Comparison of ENCODE assay signal across 8 cellular contexts in the genomic region with DNA sequence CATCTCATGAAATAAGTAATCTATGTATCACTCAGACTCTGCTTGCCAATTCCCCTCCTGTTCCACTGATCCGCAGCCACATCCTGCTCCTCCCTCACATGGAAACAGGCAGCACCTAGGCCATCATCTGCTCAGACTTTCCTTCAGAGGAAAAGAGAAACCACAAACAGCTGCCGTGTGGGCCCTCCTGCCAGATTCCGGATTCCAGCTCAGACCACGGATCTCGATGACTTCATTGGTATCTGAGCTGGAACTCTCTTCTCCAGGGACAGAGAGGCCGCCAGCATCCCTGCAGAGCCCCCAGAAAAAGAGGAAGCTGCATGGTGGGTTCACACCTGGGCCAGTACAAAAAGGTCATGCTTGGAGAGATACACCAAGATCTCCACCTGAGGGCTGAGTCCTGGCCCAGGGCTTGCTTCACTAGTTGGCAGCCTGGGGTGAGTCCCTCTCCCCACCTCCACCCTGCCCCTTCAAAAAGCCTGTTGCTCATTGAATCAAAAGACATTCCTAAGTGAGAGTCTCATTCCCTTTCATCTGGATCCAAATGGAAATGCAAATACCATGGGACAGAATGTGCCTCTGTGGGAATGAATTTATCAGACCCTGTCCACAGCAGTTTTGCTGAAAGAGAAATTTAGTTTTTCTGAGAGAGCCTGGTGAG. TPM values are rescaled to one million over a fixed set of nuclear protein-coding genes. Genes with fewer than 3 reads are reported as not detected.
DNase-seq lines count a peak whose midpoint lies in the region; ATAC-seq and TF ChIP-seq lines count a peak whose summit lies in the region.

No MANE protein-coding gene starts in this region.

- no peak overlapping the region for H3K27ac ChIP-seq in dorsolateral prefrontal cortex

- no peak overlapping the region for H3K4me3 Mint-ChIP-seq in activated CD8-positive, alpha-beta memory T cell treated with anti-CD3 and anti-CD28 coated beads, Interleukin-2, amount 10 ng/mL, durations not matched to agents 7 days and 5 days

- intact Hi-C loops in dorsolateral prefrontal cortex (cut with DNase I): no loop called here

- no peaks in the 10 kb centered on the region for H3K36me3 Mint-ChIP-seq in activated CD8-positive, alpha-beta memory T cell treated with anti-CD3 and anti-CD28 coated beads, Interleukin-2, amount 10 ng/mL, durations not matched to agents 7 days and 5 days

- peak; percentile 52 for DNase-seq in activated CD8-positive, alpha-beta memory T cell treated with anti-CD3 and anti-CD28 coated beads, Interleukin-2, amount 10 ng/mL, durations not matched to agents 7 days and 5 days
- DNase-seq in activated CD8-positive, alpha-beta memory T cell treated with anti-CD3 and anti-CD28 coated beads for 24 hours: no peak
- DNase-seq in OCI-M1 (lab: John Stamatoyannopoulos, UW) (peak; percentile 64), astrocyte of the hippocampus (ENCODE audit: low read depth, low spot score) (peak; percentile 99), non-pigmented ciliary epithelial cell (ENCODE audit: low read depth) (peak; percentile 99), dorsolateral prefrontal cortex (no peak), NCI-H1092 (lab: John Stamatoyannopoulos, UW) (no peak)

- TF ChIP-seq CTCF in dorsolateral prefrontal cortex (IDR thresholded peaks at IDR 0.05 in 54 of 56, conservative IDR thresholded peaks at IDR 0.05 in 2 of 56; ENCODE audit: low read depth in 1 of 56, partially characterized antibody in 56 of 56): no peak

- CTCF ChIA-PET in activated CD8-positive, alpha-beta memory T cell treated with anti-CD3 and anti-CD28 coated beads, Interleukin-2, amount 10 ng/mL, durations not matched to agents 7 days and 5 days (lab: Charles Lee): interaction anchor here (1.5 to 1.9 kb wide), 2 partner anchors 9 to 22 kb away, joined by 4 to 5 read pairs; no protein-coding TSS in a partner anchor

- H3K4me3 ChIP-seq in dorsolateral prefrontal cortex: no peak overlapping the region

- peaks cover 30% of the 10 kb centered on the region for H3K4me1 Mint-ChIP-seq in activated CD8-positive, alpha-beta memory T cell treated with anti-CD3 and anti-CD28 coated beads, Interleukin-2, amount 10 ng/mL, durations not matched to agents 7 days and 5 days

- ATAC-seq in activated CD8-positive, alpha-beta memory T cell treated with anti-CD3 and anti-CD28 coated beads, Interleukin-2, amount 10 ng/mL, durations not matched to agents 7 days and 5 days: peak; percentile 54
- no peak for ATAC-seq in HG02970 (IDR thresholded peaks at IDR 0.05; ENCODE audit: low FRiP score, unreplicated experiment)

- peaks cover 0 to 77% (median 19%) of the 10 kb centered on the region in 45 donors for H3K27me3 ChIP-seq in dorsolateral prefrontal cortex

- peaks cover 7% of the 10 kb centered on the region for H3K27me3 Mint-ChIP-seq in activated CD8-positive, alpha-beta memory T cell treated with anti-CD3 and anti-CD28 coated beads, Interleukin-2, amount 10 ng/mL, durations not matched to agents 7 days and 5 days

- no peak overlapping the region for H3K27ac Mint-ChIP-seq in activated CD8-positive, alpha-beta memory T cell treated with anti-CD3 and anti-CD28 coated beads, Interleukin-2, amount 10 ng/mL, durations not matched to agents 7 days and 5 days

- no peaks in the 10 kb centered on the region for H3K9me3 Mint-ChIP-seq in activated CD8-positive, alpha-beta memory T cell treated with anti-CD3 and anti-CD28 coated beads, Interleukin-2, amount 10 ng/mL, durations not matched to agents 7 days and 5 days (ENCODE audit: low read depth)

RNA-seq across cellular contexts. Expression of a gene that starts 47.2 kb away (rescaled TPM):
- total RNA-seq in activated CD8-positive, alpha-beta memory T cell treated with anti-CD3 and anti-CD28 coated beads, Interleukin-2, amount 10 ng/mL, durations not matched to agents 7 days and 5 days: not detected
- not detected for total RNA-seq in dorsolateral prefrontal cortex

RNA-seq across cellular contexts. Expression of a gene that starts 53.6 kb away (rescaled TPM):
- 10 to 100 TPM; 75.5 to 91.4 TPM for total RNA-seq in activated CD8-positive, alpha-beta memory T cell treated with anti-CD3 and anti-CD28 coated beads, Interleukin-2, amount 10 ng/mL, durations not matched to agents 7 days and 5 days
- total RNA-seq in dorsolateral prefrontal cortex: 1 to 10 TPM in 10 of 120 experiments, under 1 TPM in 29, not detected in 81; 0.28 to 2.7 (median 0.68) TPM

Comparison
In these comparisons a context has a peak if more than half of its experiments do, and no peak if none do; other contexts are left out.
1. DNase-seq: peak in activated CD8-positive, alpha-beta memory T cell treated with anti-CD3 and anti-CD28 coated beads, Interleukin-2, amount 10 ng/mL, durations not matched to agents 7 days and 5 days (single experiment), OCI-M1 (single experiment), astrocyte of the hippocampus (single experiment) and non-pigmented ciliary epithelial cell (single experiment); none in activated CD8-positive, alpha-beta memory T cell treated with anti-CD3 and anti-CD28 coated beads for 24 hours (single experiment), dorsolateral prefrontal cortex (0 of 10) and NCI-H1092 (single experiment).
2. RNA of a gene that starts 53.6 kb away (total RNA-seq): 75.5 to 91.4 TPM in activated CD8-positive, alpha-beta memory T cell treated with anti-CD3 and anti-CD28 coated beads, Interleukin-2, amount 10 ng/mL, durations not matched to agents 7 days and 5 days; 0.28 to 2.7 TPM in dorsolateral prefrontal cortex; every median in the first group is over 10 times any median in the second.